1 cellular context compared by ENCODE assay signal in genomic region chr15:80252281-80252619, GRCh38.
TF ChIP-seq lines count a peak whose summit lies in the region.

No MANE protein-coding gene starts in this region.

TF ChIP-seq in HEK293, 187 proteins besides CTCF, POLR2A, EP300 and RAD21 (continued from another document):
- no peak for TF ChIP-seq ZNF518A (tag by site-specific recombination; conservative IDR thresholded peaks at IDR 0.05; ENCODE audit: low read depth)
- peak; percentile 71 for TF ChIP-seq ZNF341 (tag by site-specific recombination; IDR thresholded peaks at IDR 0.05; ENCODE audit: low read depth)
- no peak for TF ChIP-seq ZNF426 (tag by site-specific recombination; IDR thresholded peaks at IDR 0.05)
- no peak for TF ChIP-seq ZNF560 (tag by site-specific recombination; IDR thresholded peaks at IDR 0.05; ENCODE audit: borderline replicate concordance)
- no peak for TF ChIP-seq ZNF391 (tag by site-specific recombination; IDR thresholded peaks at IDR 0.05; ENCODE audit: borderline replicate concordance, low read depth)
- TF ChIP-seq ZNF335 (tag by site-specific recombination; conservative IDR thresholded peaks at IDR 0.05), result peak; percentile 78
- TF ChIP-seq ZNF510 (tag by site-specific recombination; IDR thresholded peaks at IDR 0.05; ENCODE audit: insufficient replicate concordance), result no peak
- TF ChIP-seq SETDB1 (IDR thresholded peaks at IDR 0.05; ENCODE audit: insufficient read length, low read length), result no peak
- no peak for TF ChIP-seq ZNF37A (tag by site-specific recombination; IDR thresholded peaks at IDR 0.05)
- no peak for TF ChIP-seq ZNF18 (tag by site-specific recombination; IDR thresholded peaks at IDR 0.05)
- no peak for TF ChIP-seq ZBTB10 (tag by site-specific recombination; IDR thresholded peaks at IDR 0.05)
- no peak for TF ChIP-seq ZNF654 (tag by site-specific recombination; IDR thresholded peaks at IDR 0.05; ENCODE audit: low read depth)
- no peak for TF ChIP-seq ZBTB17 (tag by site-specific recombination; IDR thresholded peaks at IDR 0.05)
- TF ChIP-seq ZNF558 (tag by site-specific recombination; IDR thresholded peaks at IDR 0.05), result no peak
TF ChIP-seq in HEK293: peak in this region for 4.
